In the genomic region with DNA sequence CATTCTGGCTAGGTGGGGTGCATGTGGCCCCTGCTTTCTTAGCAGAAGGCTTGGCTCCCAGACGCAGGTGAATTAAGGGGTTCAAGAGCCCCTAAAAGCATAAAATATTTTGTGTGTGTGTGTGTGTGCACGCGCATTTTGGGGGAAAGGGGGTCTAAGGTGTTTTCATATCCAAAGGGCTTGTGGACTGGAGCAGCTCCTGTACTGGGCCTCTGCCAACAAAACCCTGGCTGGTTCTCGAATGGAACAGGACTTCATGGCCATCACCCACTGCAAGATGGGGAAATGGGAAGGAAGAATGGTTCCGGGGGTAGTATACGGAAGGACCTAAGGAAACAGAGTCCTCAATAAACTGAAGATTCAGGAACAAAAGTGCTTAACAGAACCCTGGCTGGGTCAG, we compare ENCODE assay signal across 8 cellular contexts. TPM values are rescaled to one million over a fixed set of nuclear protein-coding genes. Genes with fewer than 3 reads are reported as not detected.
A peak's percentile ranks its signal among the peaks of the same experiment; 100 is the strongest.
DNase-seq lines count a peak whose midpoint lies in the region; ATAC-seq and TF ChIP-seq lines count a peak whose summit lies in the region.
"Had no signal": no experiment of that assay in that cellular context is flagged by ENCODE, and none has a peak within 500 bp of the region (broad histone marks: within the 10 kb centered on the region; RNA-seq: fewer than 3 reads in every experiment).

No MANE protein-coding gene starts in this region.

- ATAC-seq in activated CD8-positive, alpha-beta memory T cell treated with anti-CD3 and anti-CD28 coated beads, Interleukin-2, amount 10 ng/mL, durations not matched to agents 7 days and 5 days = no peak
- ATAC-seq in GM21737 (IDR thresholded peaks at IDR 0.05; ENCODE audit: unreplicated experiment) = no peak

- H3K9me3 Mint-ChIP-seq in activated CD8-positive, alpha-beta memory T cell treated with anti-CD3 and anti-CD28 coated beads, Interleukin-2, amount 10 ng/mL, durations not matched to agents 7 days and 5 days (ENCODE audit: low read depth) = no peaks in the 10 kb centered on the region
- H3K9me3 Mint-ChIP-seq: activated T-cell treated with anti-CD3 and anti-CD28 coated beads, Interleukin-2, amount 50 U/mL, for 72 hours had no signal

- no peak for TF ChIP-seq EP300 in esophagus muscularis mucosa (IDR thresholded peaks at IDR 0.05)

- H3K4me1 Mint-ChIP-seq in activated CD8-positive, alpha-beta memory T cell treated with anti-CD3 and anti-CD28 coated beads, Interleukin-2, amount 10 ng/mL, durations not matched to agents 7 days and 5 days = peaks cover 54% of the 10 kb centered on the region

- no peak for TF ChIP-seq POLR2A in esophagus muscularis mucosa (IDR thresholded peaks at IDR 0.05; ENCODE audit: low read depth)

- 46% methylated on average over 6 of the region's 6 CpGs for WGBS in esophagus muscularis mucosa

- H3K9me3 ChIP-seq in esophagus muscularis mucosa (no peaks in the 10 kb centered on the region), tibial artery (no peaks in the 10 kb centered on the region)

- H3K27me3 ChIP-seq in esophagus muscularis mucosa = no peaks in the 10 kb centered on the region
- no peaks in the 10 kb centered on the region for H3K27me3 ChIP-seq in tibial artery

- no peaks in the 10 kb centered on the region for H3K27me3 Mint-ChIP-seq in activated CD8-positive, alpha-beta memory T cell treated with anti-CD3 and anti-CD28 coated beads, Interleukin-2, amount 10 ng/mL, durations not matched to agents 7 days and 5 days

- H3K36me3 Mint-ChIP-seq in activated CD8-positive, alpha-beta memory T cell treated with anti-CD3 and anti-CD28 coated beads, Interleukin-2, amount 10 ng/mL, durations not matched to agents 7 days and 5 days = peaks cover 25% of the 10 kb centered on the region

- intact Hi-C loops in esophagus muscularis mucosa (cut with DNase I) (loop anchor here (1.0 kb wide), 1 partner anchor 41 kb away; no protein-coding TSS in a partner anchor), tibial artery (cut with DNase I; ENCODE audit: low total_unique reads) (loop anchor here (2.0 kb wide), 2 partner anchors 15 to 41 kb away; no protein-coding TSS in a partner anchor)

- H3K27ac ChIP-seq in esophagus muscularis mucosa (replicated peaks in 1 of 4) (peak overlapping the region; percentile 95 to 99 (median 98)), tibial artery (peak overlapping the region; percentile 99)

- DNase-seq in activated CD8-positive, alpha-beta memory T cell treated with anti-CD3 and anti-CD28 coated beads, Interleukin-2, amount 10 ng/mL, durations not matched to agents 7 days and 5 days = no peak
- DNase-seq in activated CD8-positive, alpha-beta memory T cell treated with anti-CD3 and anti-CD28 coated beads, Interleukin-2, amount 50 U/mL, for 48 hours = no peak
- no peak for DNase-seq in esophagus muscularis mucosa (ENCODE audit: extremely low spot score)
- DNase-seq in tibial artery = peak in 1 of 2 donors; percentile 69
- DNase-seq in central memory CD4-positive, alpha-beta T cell = no peak

- CTCF ChIA-PET in activated CD8-positive, alpha-beta memory T cell treated with anti-CD3 and anti-CD28 coated beads, Interleukin-2, amount 10 ng/mL, durations not matched to agents 7 days and 5 days (lab: Charles Lee) = interaction anchor here (0.6 to 11.0 kb wide), 17 partner anchors 9 to 222 kb away, joined by 3 to 116 read pairs (median 5); partner anchors contain the start of genes C12orf57, C1RL, ENO2 and LRRC23

- TF ChIP-seq CTCF in esophagus muscularis mucosa (IDR thresholded peaks at IDR 0.05) = no peak
- TF ChIP-seq CTCF in tibial artery (IDR thresholded peaks at IDR 0.05) = no peak

- H3K36me3 ChIP-seq in esophagus muscularis mucosa (peaks cover 0 to 41% (median 13%) of the 10 kb centered on the region in 4 donors), tibial artery (peaks cover 0 to 45% (median 15%) of the 10 kb centered on the region in 3 donors)

- H3K4me1 ChIP-seq in esophagus muscularis mucosa = peaks cover 34 to 40% (median 38%) of the 10 kb centered on the region in 4 donors
- peaks cover 7 to 36% (median 26%) of the 10 kb centered on the region in 4 donors for H3K4me1 ChIP-seq in tibial artery

- H3K4me3 ChIP-seq in esophagus muscularis mucosa = peak overlapping the region in 1 of 4 donors; percentile 89
- no peak overlapping the region for H3K4me3 ChIP-seq in tibial artery

- no peak overlapping the region for H3K4me3 Mint-ChIP-seq in activated CD8-positive, alpha-beta memory T cell treated with anti-CD3 and anti-CD28 coated beads, Interleukin-2, amount 10 ng/mL, durations not matched to agents 7 days and 5 days

- H3K27ac Mint-ChIP-seq in activated CD8-positive, alpha-beta memory T cell treated with anti-CD3 and anti-CD28 coated beads, Interleukin-2, amount 10 ng/mL, durations not matched to agents 7 days and 5 days = peak overlapping the region; percentile 77

RNA-seq across cellular contexts. Expression of gene ATN1, which starts 3.9 kb away (rescaled TPM):
- 10 to 100 TPM; 38.3 to 40.1 TPM for total RNA-seq in activated CD8-positive, alpha-beta memory T cell treated with anti-CD3 and anti-CD28 coated beads, Interleukin-2, amount 10 ng/mL, durations not matched to agents 7 days and 5 days
- 100 to 1,000 TPM in 2 of 4 donors, 10 to 100 TPM in 2; 72.2 to 163 (median 92.4) TPM for total RNA-seq in esophagus muscularis mucosa

RNA-seq across cellular contexts. Expression of gene ENO2, which starts 9.5 kb away (rescaled TPM):
- 100 to 1,000 TPM; 106 to 171 TPM for total RNA-seq in activated CD8-positive, alpha-beta memory T cell treated with anti-CD3 and anti-CD28 coated beads, Interleukin-2, amount 10 ng/mL, durations not matched to agents 7 days and 5 days
- 10 to 100 TPM; 28.7 to 49.7 (median 40.0) TPM for total RNA-seq in esophagus muscularis mucosa

RNA-seq across cellular contexts. Expression of gene LRRC23, which starts 19.2 kb away (rescaled TPM):
- 1 to 10 TPM; 4.9 to 8.7 TPM for total RNA-seq in activated CD8-positive, alpha-beta memory T cell treated with anti-CD3 and anti-CD28 coated beads, Interleukin-2, amount 10 ng/mL, durations not matched to agents 7 days and 5 days
- total RNA-seq in esophagus muscularis mucosa = 10 to 100 TPM in 2 of 4 donors, 1 to 10 TPM in 2; 8.3 to 12.9 (median 11.0) TPM

RNA-seq across cellular contexts. Expression of gene RNU7-1, which starts 19.8 kb away (rescaled TPM):
- total RNA-seq in activated CD8-positive, alpha-beta memory T cell treated with anti-CD3 and anti-CD28 coated beads, Interleukin-2, amount 10 ng/mL, durations not matched to agents 7 days and 5 days = not detected
- not detected for total RNA-seq in esophagus muscularis mucosa
- total RNA-seq: activated T-cell treated with anti-CD3 and anti-CD28 coated beads, Interleukin-2, amount 50 U/mL, for 72 hours; kidney epithelial cell had no signal

RNA-seq across cellular contexts. Expression of gene C12orf57, which starts 20.0 kb away (rescaled TPM):
- total RNA-seq in activated CD8-positive, alpha-beta memory T cell treated with anti-CD3 and anti-CD28 coated beads, Interleukin-2, amount 10 ng/mL, durations not matched to agents 7 days and 5 days = 100 to 1,000 TPM; 120 to 132 TPM
- total RNA-seq in esophagus muscularis mucosa = 100 to 1,000 TPM; 307 to 437 (median 325) TPM
